In the genomic region with DNA sequence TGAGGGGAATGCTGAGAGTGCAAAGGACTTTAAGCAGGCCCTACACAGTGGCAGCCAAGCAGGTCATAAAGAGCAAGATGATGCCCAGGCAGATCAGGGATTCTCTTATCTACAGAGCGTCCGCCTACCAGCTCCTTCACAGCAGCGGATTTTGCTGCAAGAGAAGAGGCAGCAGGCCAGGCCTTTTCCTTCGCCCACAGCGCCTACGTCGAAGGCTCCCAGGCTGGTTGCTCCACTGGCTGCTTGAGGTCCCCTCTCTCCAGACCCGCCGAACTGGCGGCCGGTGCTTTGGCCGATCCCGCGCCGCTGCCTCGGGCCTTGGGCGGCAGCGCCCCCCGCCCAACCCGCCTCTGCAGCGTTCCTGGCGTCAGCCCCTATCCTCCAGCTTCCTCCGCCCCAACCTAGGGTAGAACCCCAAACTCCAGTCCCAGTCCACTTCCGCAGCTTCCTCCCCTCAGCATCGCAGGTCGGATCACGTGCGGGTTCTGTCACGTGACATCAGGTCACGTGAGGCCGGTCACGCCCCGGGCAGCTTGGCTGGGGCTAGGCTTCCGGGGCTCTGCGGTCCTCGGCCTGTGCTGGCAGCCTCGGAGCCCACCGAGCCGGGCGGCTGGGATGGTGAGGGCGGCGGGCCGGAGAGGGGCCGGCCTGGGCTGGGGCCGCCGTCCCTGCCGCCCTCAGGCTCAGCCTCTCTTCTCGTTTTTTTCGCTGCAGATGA, we compare ENCODE assay signal across 8 cellular contexts. TPM values are rescaled to one million over a fixed set of nuclear protein-coding genes. Genes with fewer than 3 reads are reported as not detected.
DNase-seq lines count a peak whose midpoint lies in the region; ATAC-seq and TF ChIP-seq lines count a peak whose summit lies in the region.

A gene with protein sequence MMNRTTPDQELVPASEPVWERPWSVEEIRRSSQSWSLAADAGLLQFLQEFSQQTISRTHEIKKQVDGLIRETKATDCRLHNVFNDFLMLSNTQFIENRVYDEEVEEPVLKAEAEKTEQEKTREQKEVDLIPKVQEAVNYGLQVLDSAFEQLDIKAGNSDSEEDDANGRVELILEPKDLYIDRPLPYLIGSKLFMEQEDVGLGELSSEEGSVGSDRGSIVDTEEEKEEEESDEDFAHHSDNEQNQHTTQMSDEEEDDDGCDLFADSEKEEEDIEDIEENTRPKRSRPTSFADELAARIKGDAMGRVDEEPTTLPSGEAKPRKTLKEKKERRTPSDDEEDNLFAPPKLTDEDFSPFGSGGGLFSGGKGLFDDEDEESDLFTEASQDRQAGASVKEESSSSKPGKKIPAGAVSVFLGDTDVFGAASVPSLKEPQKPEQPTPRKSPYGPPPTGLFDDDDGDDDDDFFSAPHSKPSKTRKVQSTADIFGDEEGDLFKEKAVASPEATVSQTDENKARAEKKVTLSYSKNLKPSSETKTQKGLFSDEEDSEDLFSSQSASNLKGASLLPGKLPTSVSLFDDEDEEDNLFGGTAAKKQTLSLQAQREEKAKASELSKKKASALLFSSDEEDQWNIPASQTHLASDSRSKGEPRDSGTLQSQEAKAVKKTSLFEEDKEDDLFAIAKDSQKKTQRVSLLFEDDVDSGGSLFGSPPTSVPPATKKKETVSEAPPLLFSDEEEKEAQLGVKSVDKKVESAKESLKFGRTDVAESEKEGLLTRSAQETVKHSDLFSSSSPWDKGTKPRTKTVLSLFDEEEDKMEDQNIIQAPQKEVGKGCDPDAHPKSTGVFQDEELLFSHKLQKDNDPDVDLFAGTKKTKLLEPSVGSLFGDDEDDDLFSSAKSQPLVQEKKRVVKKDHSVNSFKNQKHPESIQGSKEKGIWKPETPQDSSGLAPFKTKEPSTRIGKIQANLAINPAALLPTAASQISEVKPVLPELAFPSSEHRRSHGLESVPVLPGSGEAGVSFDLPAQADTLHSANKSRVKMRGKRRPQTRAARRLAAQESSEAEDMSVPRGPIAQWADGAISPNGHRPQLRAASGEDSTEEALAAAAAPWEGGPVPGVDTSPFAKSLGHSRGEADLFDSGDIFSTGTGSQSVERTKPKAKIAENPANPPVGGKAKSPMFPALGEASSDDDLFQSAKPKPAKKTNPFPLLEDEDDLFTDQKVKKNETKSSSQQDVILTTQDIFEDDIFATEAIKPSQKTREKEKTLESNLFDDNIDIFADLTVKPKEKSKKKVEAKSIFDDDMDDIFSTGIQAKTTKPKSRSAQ (N-terminal part only) (plus strand): TSS at position 564 of the 718 bp plus-strand sequence. CDS start 52 bp downstream, at position 616.

- TF ChIP-seq POLR2A in GM19193 (IDR thresholded peaks at IDR 0.05; ENCODE audit: extremely low read depth, insufficient read depth, insufficient read length), result peak; percentile 84

- DNase-seq in AG20443 (ENCODE audit: low spot score) (peak; percentile 71), NCI-H524 (lab: John Stamatoyannopoulos, UW) (peak; percentile 21 to 63), cerebellum (ENCODE audit: low spot score) (peak; percentile 31), islet precursor cell (peak; percentile 95)
- peak; percentile 91 to 95 for DNase-seq in activated CD4-positive, alpha-beta T cell treated with anti-CD3 and anti-CD28 coated beads for 4 hours
- DNase-seq in stimulated activated CD4-positive, alpha-beta T cell treated with anti-CD3 and anti-CD28 coated beads, Interleukin-12 subunit alpha, Interleukin-12 subunit beta, amount 100 ng/mL, for 4 hours, result peak; percentile 94

- ATAC-seq in HG03354 (IDR thresholded peaks at IDR 0.05; ENCODE audit: poor library complexity, severe bottlenecking, unreplicated experiment), result peak; percentile 96

RNA-seq across cellular contexts. Expression of the gene that starts here (rescaled TPM):
- total RNA-seq in cerebellum, result 40.6 TPM

Comparison
In these comparisons a context has a peak if more than half of its experiments do, and no peak if none do; other contexts are left out.
1. Peak in every context shown above with its lines: DNase-seq and ATAC-seq.
2. DNase-seq: peak in every context shown above with its lines; median percentile 95 in islet precursor cell; 94 in stimulated activated CD4-positive, alpha-beta T cell treated with anti-CD3 and anti-CD28 coated beads, Interleukin-12 subunit alpha, Interleukin-12 subunit beta, amount 100 ng/mL, for 4 hours; 93 in activated CD4-positive, alpha-beta T cell treated with anti-CD3 and anti-CD28 coated beads for 4 hours; 71 in AG20443; 42 in NCI-H524; 31 in cerebellum.